8 cellular contexts compared by ENCODE assay signal in the genomic region with DNA sequence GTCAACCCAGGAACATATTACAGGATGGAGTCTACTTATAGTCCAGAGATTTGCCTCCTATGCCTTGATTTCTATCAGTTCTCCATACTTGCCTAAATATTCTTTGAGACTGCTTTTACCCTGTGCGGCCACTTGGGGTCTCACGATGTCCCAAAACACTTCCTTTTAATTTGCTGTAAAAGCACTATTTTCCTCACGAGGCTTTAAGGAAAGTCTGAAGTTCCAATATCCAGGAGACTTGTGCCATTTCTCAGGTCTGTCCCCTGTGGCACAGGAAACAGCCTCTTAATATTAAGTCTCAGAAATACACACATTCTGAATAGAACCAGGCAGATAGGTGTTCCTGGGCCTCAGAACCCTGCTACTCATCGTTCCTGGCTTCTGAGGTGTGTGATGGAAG.
DNase-seq lines count a peak whose midpoint lies in the region; TF ChIP-seq lines count a peak whose summit lies in the region.

No MANE protein-coding gene starts in this region.

- H3K27ac ChIP-seq in 22Rv1 (no peak overlapping the region), coronary artery (peak overlapping the region in 1 of 2 donors; percentile 30)

- POLR2A ChIA-PET in HEK293T (lab: Yijun Ruan, JAX) = interaction anchor here (0.6 to 1.0 kb wide), 2 partner anchors 171 to 229 kb away, joined by 3 read pairs; no protein-coding TSS in a partner anchor

- peak; percentile 38 for TF ChIP-seq CTCF in 22Rv1 (IDR thresholded peaks at IDR 0.05)
- peak; percentile 35 for TF ChIP-seq CTCF in coronary artery (IDR thresholded peaks at IDR 0.05)

- peak; percentile 51 for DNase-seq in ELR (ENCODE audit: low read depth)
- DNase-seq in HEK293T (ENCODE audit: extremely low spot score) = peak; percentile 53
- DNase-seq in OCI-M1 (lab: John Stamatoyannopoulos, UW) = peak; percentile 55
- DNase-seq in coronary artery (ENCODE audit: low spot score) = no peak
- peak; percentile 34 for DNase-seq in midbrain (lab: John Stamatoyannopoulos, UW)
- DNase-seq in dedifferentiated amniotic fluid mesenchymal stem cell (ENCODE audit: extremely low spot score) = no peak
- no peak for DNase-seq in activated gamma-delta T cell (lab: John Stamatoyannopoulos, UW)

- no peak overlapping the region for H3K4me3 ChIP-seq in coronary artery

- CTCF ChIA-PET in HEK293T (lab: Yijun Ruan, JAX) = interaction anchor here (0.6 to 3.1 kb wide), 42 partner anchors 9 to 1598 kb away, joined by 3 to 42 read pairs (median 4); no protein-coding TSS in a partner anchor

TF ChIP-seq in HEK293T, 16 proteins besides CTCF, POLR2A, EP300 and RAD21:
- TF ChIP-seq ARNT (IDR thresholded peaks at IDR 0.05) (no peak), SP1 (IDR thresholded peaks at IDR 0.05) (no peak), FOXA1 (IDR thresholded peaks at IDR 0.05) (no peak), CTBP1 (IDR thresholded peaks at IDR 0.05; ENCODE audit: borderline replicate concordance) (no peak), L3MBTL2 (conservative IDR thresholded peaks at IDR 0.05) (peak; percentile 15; the same call in 1 of the 2 replicates), ZNF384 (IDR thresholded peaks at IDR 0.05) (no peak)

Comparison
In these comparisons a context has a peak if more than half of its experiments do, and no peak if none do; other contexts are left out.
1. DNase-seq: peak in ELR (single experiment), HEK293T (single experiment), OCI-M1 (single experiment) and midbrain (single experiment); none in coronary artery (single experiment), dedifferentiated amniotic fluid mesenchymal stem cell (single experiment) and activated gamma-delta T cell (single experiment).